In genomic region chr2:106030287-106031268, GRCh38 we compare ENCODE assay signal across 1 cellular context.
TF ChIP-seq lines count a peak whose summit lies in the region.

No MANE protein-coding gene starts in this region.

TF ChIP-seq in HepG2, 621 proteins besides CTCF, POLR2A, EP300 and RAD21 (continued from another document and continues in another):
- TF ChIP-seq, protein P1, sequence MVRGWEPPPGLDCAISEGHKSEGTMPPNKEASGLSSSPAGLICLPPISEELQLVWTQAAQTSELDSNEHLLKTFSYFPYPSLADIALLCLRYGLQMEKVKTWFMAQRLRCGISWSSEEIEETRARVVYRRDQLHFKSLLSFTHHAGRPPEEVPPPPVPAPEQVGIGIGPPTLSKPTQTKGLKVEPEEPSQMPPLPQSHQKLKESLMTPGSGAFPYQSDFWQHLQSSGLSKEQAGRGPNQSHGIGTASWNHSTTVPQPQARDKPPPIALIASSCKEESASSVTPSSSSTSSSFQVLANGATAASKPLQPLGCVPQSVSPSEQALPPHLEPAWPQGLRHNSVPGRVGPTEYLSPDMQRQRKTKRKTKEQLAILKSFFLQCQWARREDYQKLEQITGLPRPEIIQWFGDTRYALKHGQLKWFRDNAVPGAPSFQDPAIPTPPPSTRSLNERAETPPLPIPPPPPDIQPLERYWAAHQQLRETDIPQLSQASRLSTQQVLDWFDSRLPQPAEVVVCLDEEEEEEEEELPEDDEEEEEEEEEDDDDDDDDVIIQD (CRISPR knock-in tag; IDR thresholded peaks at IDR 0.05; ENCODE audit: low read depth): peak; percentile 95
- TF ChIP-seq ZSCAN25 (CRISPR knock-in tag; IDR thresholded peaks at IDR 0.05): peak; percentile 93
- TF ChIP-seq, protein P2, sequence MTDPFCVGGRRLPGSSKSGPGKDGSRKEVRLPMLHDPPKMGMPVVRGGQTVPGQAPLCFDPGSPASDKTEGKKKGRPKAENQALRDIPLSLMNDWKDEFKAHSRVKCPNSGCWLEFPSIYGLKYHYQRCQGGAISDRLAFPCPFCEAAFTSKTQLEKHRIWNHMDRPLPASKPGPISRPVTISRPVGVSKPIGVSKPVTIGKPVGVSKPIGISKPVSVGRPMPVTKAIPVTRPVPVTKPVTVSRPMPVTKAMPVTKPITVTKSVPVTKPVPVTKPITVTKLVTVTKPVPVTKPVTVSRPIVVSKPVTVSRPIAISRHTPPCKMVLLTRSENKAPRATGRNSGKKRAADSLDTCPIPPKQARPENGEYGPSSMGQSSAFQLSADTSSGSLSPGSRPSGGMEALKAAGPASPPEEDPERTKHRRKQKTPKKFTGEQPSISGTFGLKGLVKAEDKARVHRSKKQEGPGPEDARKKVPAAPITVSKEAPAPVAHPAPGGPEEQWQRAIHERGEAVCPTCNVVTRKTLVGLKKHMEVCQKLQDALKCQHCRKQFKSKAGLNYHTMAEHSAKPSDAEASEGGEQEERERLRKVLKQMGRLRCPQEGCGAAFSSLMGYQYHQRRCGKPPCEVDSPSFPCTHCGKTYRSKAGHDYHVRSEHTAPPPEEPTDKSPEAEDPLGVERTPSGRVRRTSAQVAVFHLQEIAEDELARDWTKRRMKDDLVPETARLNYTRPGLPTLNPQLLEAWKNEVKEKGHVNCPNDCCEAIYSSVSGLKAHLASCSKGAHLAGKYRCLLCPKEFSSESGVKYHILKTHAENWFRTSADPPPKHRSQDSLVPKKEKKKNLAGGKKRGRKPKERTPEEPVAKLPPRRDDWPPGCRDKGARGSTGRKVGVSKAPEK (CRISPR knock-in tag; IDR thresholded peaks at IDR 0.05; ENCODE audit: borderline replicate concordance): peak; percentile 97; the same call in 1 of the 2 replicates
- peak; percentile 94 for TF ChIP-seq ZNF350 (CRISPR knock-in tag; IDR thresholded peaks at IDR 0.05; ENCODE audit: borderline replicate concordance, low read depth)
- TF ChIP-seq SNAPC2 (CRISPR knock-in tag; IDR thresholded peaks at IDR 0.05): peak; percentile 66; the same call in 1 of the 2 replicates
- TF ChIP-seq ZNF34 (CRISPR knock-in tag; IDR thresholded peaks at IDR 0.05; ENCODE audit: borderline replicate concordance): no peak
- peak; percentile 65; the same call in 1 of the 2 replicates for TF ChIP-seq PHF21A (CRISPR knock-in tag; IDR thresholded peaks at IDR 0.05)
- no peak for TF ChIP-seq HES4 (CRISPR knock-in tag; IDR thresholded peaks at IDR 0.05; ENCODE audit: borderline replicate concordance)
- TF ChIP-seq, protein P3, sequence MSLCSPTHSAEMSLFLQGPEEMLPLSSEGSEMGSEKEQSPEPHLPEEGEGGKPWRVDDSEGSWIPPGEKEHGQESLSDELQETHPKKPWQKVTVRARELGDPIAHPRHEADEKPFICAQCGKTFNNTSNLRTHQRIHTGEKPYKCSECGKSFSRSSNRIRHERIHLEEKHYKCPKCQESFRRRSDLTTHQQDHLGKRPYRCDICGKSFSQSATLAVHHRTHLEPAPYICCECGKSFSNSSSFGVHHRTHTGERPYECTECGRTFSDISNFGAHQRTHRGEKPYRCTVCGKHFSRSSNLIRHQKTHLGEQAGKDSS (CRISPR knock-in tag; IDR thresholded peaks at IDR 0.05; ENCODE audit: borderline replicate concordance, low read depth): peak; percentile 56; the same call in 1 of the 2 replicates
- peak; percentile 81 for TF ChIP-seq PPARG (CRISPR knock-in tag; conservative IDR thresholded peaks at IDR 0.05)
- peak; percentile 36 for TF ChIP-seq PHF5A (CRISPR knock-in tag; IDR thresholded peaks at IDR 0.05; ENCODE audit: low read depth, unreplicated experiment)
- TF ChIP-seq, protein P4, sequence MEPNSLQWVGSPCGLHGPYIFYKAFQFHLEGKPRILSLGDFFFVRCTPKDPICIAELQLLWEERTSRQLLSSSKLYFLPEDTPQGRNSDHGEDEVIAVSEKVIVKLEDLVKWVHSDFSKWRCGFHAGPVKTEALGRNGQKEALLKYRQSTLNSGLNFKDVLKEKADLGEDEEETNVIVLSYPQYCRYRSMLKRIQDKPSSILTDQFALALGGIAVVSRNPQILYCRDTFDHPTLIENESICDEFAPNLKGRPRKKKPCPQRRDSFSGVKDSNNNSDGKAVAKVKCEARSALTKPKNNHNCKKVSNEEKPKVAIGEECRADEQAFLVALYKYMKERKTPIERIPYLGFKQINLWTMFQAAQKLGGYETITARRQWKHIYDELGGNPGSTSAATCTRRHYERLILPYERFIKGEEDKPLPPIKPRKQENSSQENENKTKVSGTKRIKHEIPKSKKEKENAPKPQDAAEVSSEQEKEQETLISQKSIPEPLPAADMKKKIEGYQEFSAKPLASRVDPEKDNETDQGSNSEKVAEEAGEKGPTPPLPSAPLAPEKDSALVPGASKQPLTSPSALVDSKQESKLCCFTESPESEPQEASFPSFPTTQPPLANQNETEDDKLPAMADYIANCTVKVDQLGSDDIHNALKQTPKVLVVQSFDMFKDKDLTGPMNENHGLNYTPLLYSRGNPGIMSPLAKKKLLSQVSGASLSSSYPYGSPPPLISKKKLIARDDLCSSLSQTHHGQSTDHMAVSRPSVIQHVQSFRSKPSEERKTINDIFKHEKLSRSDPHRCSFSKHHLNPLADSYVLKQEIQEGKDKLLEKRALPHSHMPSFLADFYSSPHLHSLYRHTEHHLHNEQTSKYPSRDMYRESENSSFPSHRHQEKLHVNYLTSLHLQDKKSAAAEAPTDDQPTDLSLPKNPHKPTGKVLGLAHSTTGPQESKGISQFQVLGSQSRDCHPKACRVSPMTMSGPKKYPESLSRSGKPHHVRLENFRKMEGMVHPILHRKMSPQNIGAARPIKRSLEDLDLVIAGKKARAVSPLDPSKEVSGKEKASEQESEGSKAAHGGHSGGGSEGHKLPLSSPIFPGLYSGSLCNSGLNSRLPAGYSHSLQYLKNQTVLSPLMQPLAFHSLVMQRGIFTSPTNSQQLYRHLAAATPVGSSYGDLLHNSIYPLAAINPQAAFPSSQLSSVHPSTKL (CRISPR knock-in tag; IDR thresholded peaks at IDR 0.05): peak; percentile 98
- TF ChIP-seq GATAD2A (CRISPR knock-in tag; IDR thresholded peaks at IDR 0.05): peak; percentile 99
- TF ChIP-seq MTA3 (CRISPR knock-in tag; IDR thresholded peaks at IDR 0.05): no peak
- TF ChIP-seq, protein P5, sequence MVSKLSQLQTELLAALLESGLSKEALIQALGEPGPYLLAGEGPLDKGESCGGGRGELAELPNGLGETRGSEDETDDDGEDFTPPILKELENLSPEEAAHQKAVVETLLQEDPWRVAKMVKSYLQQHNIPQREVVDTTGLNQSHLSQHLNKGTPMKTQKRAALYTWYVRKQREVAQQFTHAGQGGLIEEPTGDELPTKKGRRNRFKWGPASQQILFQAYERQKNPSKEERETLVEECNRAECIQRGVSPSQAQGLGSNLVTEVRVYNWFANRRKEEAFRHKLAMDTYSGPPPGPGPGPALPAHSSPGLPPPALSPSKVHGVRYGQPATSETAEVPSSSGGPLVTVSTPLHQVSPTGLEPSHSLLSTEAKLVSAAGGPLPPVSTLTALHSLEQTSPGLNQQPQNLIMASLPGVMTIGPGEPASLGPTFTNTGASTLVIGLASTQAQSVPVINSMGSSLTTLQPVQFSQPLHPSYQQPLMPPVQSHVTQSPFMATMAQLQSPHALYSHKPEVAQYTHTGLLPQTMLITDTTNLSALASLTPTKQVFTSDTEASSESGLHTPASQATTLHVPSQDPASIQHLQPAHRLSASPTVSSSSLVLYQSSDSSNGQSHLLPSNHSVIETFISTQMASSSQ (IDR thresholded peaks at IDR 0.05; ENCODE audit: low read depth): peak; percentile 36; the same call in 1 of the 2 replicates
- TF ChIP-seq, protein P5 (CRISPR knock-in tag; IDR thresholded peaks at IDR 0.05; ENCODE audit: borderline replicate concordance): no peak
- TF ChIP-seq ZBTB4 (CRISPR knock-in tag; IDR thresholded peaks at IDR 0.05; ENCODE audit: borderline replicate concordance): peak; percentile 51; the same call in 1 of the 2 replicates
- TF ChIP-seq TRIM24 (CRISPR knock-in tag; IDR thresholded peaks at IDR 0.05): peak; percentile 100
- peak; percentile 81; the same call in 1 of the 2 replicates for TF ChIP-seq ZNF549 (CRISPR knock-in tag; IDR thresholded peaks at IDR 0.05)
- no peak for TF ChIP-seq ATF1 (CRISPR knock-in tag; IDR thresholded peaks at IDR 0.05)
- TF ChIP-seq PCBP2 (optimal IDR thresholded peaks at IDR 0.05; ENCODE audit: low read depth, low read length, poor library complexity, severe bottlenecking): peak; percentile 94
- no peak for TF ChIP-seq ZNF558 (CRISPR knock-in tag; IDR thresholded peaks at IDR 0.05; ENCODE audit: borderline replicate concordance)
- peak; percentile 57; the same call in 1 of the 2 replicates for TF ChIP-seq ESRRA (CRISPR knock-in tag; IDR thresholded peaks at IDR 0.05; ENCODE audit: low read depth)
- peak; percentile 91 for TF ChIP-seq SMYD3 (CRISPR knock-in tag; IDR thresholded peaks at IDR 0.05)
- no peak for TF ChIP-seq ZSCAN31 (CRISPR knock-in tag; IDR thresholded peaks at IDR 0.05; ENCODE audit: low read depth)
- TF ChIP-seq, protein P6, sequence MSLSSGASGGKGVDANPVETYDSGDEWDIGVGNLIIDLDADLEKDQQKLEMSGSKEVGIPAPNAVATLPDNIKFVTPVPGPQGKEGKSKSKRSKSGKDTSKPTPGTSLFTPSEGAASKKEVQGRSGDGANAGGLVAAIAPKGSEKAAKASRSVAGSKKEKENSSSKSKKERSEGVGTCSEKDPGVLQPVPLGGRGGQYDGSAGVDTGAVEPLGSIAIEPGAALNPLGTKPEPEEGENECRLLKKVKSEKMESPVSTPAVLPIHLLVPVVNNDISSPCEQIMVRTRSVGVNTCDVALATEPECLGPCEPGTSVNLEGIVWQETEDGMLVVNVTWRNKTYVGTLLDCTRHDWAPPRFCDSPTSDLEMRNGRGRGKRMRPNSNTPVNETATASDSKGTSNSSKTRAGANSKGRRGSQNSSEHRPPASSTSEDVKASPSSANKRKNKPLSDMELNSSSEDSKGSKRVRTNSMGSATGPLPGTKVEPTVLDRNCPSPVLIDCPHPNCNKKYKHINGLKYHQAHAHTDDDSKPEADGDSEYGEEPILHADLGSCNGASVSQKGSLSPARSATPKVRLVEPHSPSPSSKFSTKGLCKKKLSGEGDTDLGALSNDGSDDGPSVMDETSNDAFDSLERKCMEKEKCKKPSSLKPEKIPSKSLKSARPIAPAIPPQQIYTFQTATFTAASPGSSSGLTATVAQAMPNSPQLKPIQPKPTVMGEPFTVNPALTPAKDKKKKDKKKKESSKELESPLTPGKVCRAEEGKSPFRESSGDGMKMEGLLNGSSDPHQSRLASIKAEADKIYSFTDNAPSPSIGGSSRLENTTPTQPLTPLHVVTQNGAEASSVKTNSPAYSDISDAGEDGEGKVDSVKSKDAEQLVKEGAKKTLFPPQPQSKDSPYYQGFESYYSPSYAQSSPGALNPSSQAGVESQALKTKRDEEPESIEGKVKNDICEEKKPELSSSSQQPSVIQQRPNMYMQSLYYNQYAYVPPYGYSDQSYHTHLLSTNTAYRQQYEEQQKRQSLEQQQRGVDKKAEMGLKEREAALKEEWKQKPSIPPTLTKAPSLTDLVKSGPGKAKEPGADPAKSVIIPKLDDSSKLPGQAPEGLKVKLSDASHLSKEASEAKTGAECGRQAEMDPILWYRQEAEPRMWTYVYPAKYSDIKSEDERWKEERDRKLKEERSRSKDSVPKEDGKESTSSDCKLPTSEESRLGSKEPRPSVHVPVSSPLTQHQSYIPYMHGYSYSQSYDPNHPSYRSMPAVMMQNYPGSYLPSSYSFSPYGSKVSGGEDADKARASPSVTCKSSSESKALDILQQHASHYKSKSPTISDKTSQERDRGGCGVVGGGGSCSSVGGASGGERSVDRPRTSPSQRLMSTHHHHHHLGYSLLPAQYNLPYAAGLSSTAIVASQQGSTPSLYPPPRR (CRISPR knock-in tag; IDR thresholded peaks at IDR 0.05; ENCODE audit: borderline replicate concordance): peak; percentile 82; the same call in 1 of the 2 replicates
- TF ChIP-seq ZBTB43 (CRISPR knock-in tag; conservative IDR thresholded peaks at IDR 0.05): peak; percentile 49; the same call in 1 of the 2 replicates
- no peak for TF ChIP-seq ZFAT (CRISPR knock-in tag; conservative IDR thresholded peaks at IDR 0.05)
- no peak; the same call in 1 of the 2 replicates for TF ChIP-seq ZNF784 (CRISPR knock-in tag; IDR thresholded peaks at IDR 0.05; ENCODE audit: borderline replicate concordance)
